1 cellular context compared by ENCODE assay signal in genomic region chr10:31927597-31928530, GRCh38.
TF ChIP-seq lines count a peak whose summit lies in the region.

No MANE protein-coding gene starts in this region.

TF ChIP-seq in K562, 482 proteins besides CTCF, POLR2A, EP300 and RAD21 (continued from another document and continues in another):
- TF ChIP-seq ZNF280B (CRISPR knock-in tag; IDR thresholded peaks at IDR 0.05) (no peak), BMI1 (IDR thresholded peaks at IDR 0.05; ENCODE audit: low read length) (no peak), TAL1 (IDR thresholded peaks at IDR 0.05) (no peak), POLR2G (IDR thresholded peaks at IDR 0.05; ENCODE audit: low read depth, low read length) (no peak), HDAC1 (IDR thresholded peaks at IDR 0.05) (peak in 1 of 2 experiments; percentile 51; a peak in 1 of 4 replicates), ZNF668 (CRISPR knock-in tag; IDR thresholded peaks at IDR 0.05) (no peak), NCOR1 (IDR thresholded peaks at IDR 0.05) (no peak), CHD4 (IDR thresholded peaks at IDR 0.05; ENCODE audit: insufficient read depth, insufficient replicate concordance, low read depth, low read length, poor library complexity, severe bottlenecking) (no peak), HNRNPL (IDR thresholded peaks at IDR 0.05; ENCODE audit: low read depth, low read length) (no peak), ZNF398 (CRISPR knock-in tag; IDR thresholded peaks at IDR 0.05) (no peak), HNRNPLL (IDR thresholded peaks at IDR 0.05; ENCODE audit: low read depth, low read length, poor library complexity, severe bottlenecking) (no peak), GTF2A2 (tag; IDR thresholded peaks at IDR 0.05) (no peak), SMAD2 (IDR thresholded peaks at IDR 0.05; ENCODE audit: low read depth, low read length) (no peak), TEAD4 (IDR thresholded peaks at IDR 0.05; ENCODE audit: low read length) (no peak), TEAD4 (CRISPR knock-in tag; IDR thresholded peaks at IDR 0.05; ENCODE audit: borderline replicate concordance) (0 out of 2 replicates have a peak, but pooled peaks have one; percentile 8), ZBTB17 (CRISPR knock-in tag; IDR thresholded peaks at IDR 0.05) (no peak), MCM5 (IDR thresholded peaks at IDR 0.05; ENCODE audit: low read depth) (no peak), TAF15 (IDR thresholded peaks at IDR 0.05; ENCODE audit: low read depth, low read length) (no peak), ATF3 (IDR thresholded peaks at IDR 0.05) (no peak), ATF3 (CRISPR knock-in tag; conservative IDR thresholded peaks at IDR 0.05) (no peak), KDM4B (IDR thresholded peaks at IDR 0.05; ENCODE audit: borderline replicate concordance in 2 of 2, low read depth in 1 of 2) (no peak), THRB (CRISPR knock-in tag; conservative IDR thresholded peaks at IDR 0.05) (no peak), CREM (IDR thresholded peaks at IDR 0.05; ENCODE audit: low read depth) (peak; percentile 23; the same call in 1 of the 2 replicates), HNRNPH1 (optimal IDR thresholded peaks at IDR 0.05; ENCODE audit: low read depth, low read length) (no peak), DDX20 (tag; IDR thresholded peaks at IDR 0.05; ENCODE audit: low read depth) (no peak), ZNF444 (CRISPR knock-in tag; IDR thresholded peaks at IDR 0.05) (no peak), ETV5 (CRISPR knock-in tag; IDR thresholded peaks at IDR 0.05; ENCODE audit: low read depth) (no peak), MAFK (IDR thresholded peaks at IDR 0.05; ENCODE audit: low read length) (no peak), RBM25 (IDR thresholded peaks at IDR 0.05; ENCODE audit: low read depth, low read length, severe bottlenecking) (no peak), PCBP1 (IDR thresholded peaks at IDR 0.05; ENCODE audit: low read depth, low read length, poor library complexity, severe bottlenecking) (no peak), ZBED1 (IDR thresholded peaks at IDR 0.05) (no peak), MCM2 (IDR thresholded peaks at IDR 0.05; ENCODE audit: low read depth) (no peak), SNRNP70 (optimal IDR thresholded peaks at IDR 0.05; ENCODE audit: low read depth, low read length) (no peak), RFX5 (IDR thresholded peaks at IDR 0.05; ENCODE audit: low read depth, low read length) (no peak), KDM5B (IDR thresholded peaks at IDR 0.05; ENCODE audit: insufficient replicate concordance, low read depth, low read length) (peak; percentile 36), E2F6 (IDR thresholded peaks at IDR 0.05; ENCODE audit: borderline replicate concordance in 1 of 2, extremely low read depth in 1 of 2, insufficient read depth in 1 of 2, insufficient read length in 1 of 2, low read depth in 1 of 2, low read length in 1 of 2, poor library complexity in 1 of 2, severe bottlenecking in 1 of 2) (peak in 1 of 2 experiments; percentile 52), ARID2 (IDR thresholded peaks at IDR 0.05) (no peak), ZBTB34 (CRISPR knock-in tag; IDR thresholded peaks at IDR 0.05) (no peak), HLTF (IDR thresholded peaks at IDR 0.05) (no peak), ETS2 (tag; IDR thresholded peaks at IDR 0.05; ENCODE audit: borderline replicate concordance, poor library complexity, severe bottlenecking) (no peak), ZNF75A (CRISPR knock-in tag; IDR thresholded peaks at IDR 0.05) (no peak), MNT (conservative IDR thresholded peaks at IDR 0.05) (peak; percentile 24 to 57), ZNF311 (CRISPR knock-in tag; IDR thresholded peaks at IDR 0.05) (no peak), SLC30A9 (CRISPR knock-in tag; IDR thresholded peaks at IDR 0.05) (no peak), BCL6 (CRISPR knock-in tag; IDR thresholded peaks at IDR 0.05) (no peak), ZNF507 (tag; conservative IDR thresholded peaks at IDR 0.05) (no peak), ZNF445 (CRISPR knock-in tag; IDR thresholded peaks at IDR 0.05; ENCODE audit: low read depth) (no peak), ZNF609 (CRISPR knock-in tag; IDR thresholded peaks at IDR 0.05; ENCODE audit: borderline replicate concordance) (0 out of 2 replicates have a peak, but pooled peaks have one; percentile 15), MAZ (CRISPR knock-in tag; conservative IDR thresholded peaks at IDR 0.05 in 1 of 2, IDR thresholded peaks at IDR 0.05 in 1 of 2) (no peak), PHB2 (IDR thresholded peaks at IDR 0.05; ENCODE audit: low read depth) (no peak), ZNF551 (CRISPR knock-in tag; IDR thresholded peaks at IDR 0.05) (no peak), ESRRA (IDR thresholded peaks at IDR 0.05; ENCODE audit: borderline replicate concordance, low read depth) (peak; percentile 53; the same call in 1 of the 2 replicates), HDAC8 (tag; IDR thresholded peaks at IDR 0.05) (no peak), ZBTB26 (CRISPR knock-in tag; IDR thresholded peaks at IDR 0.05) (no peak), E2F4 (CRISPR knock-in tag; IDR thresholded peaks at IDR 0.05; ENCODE audit: low read depth) (no peak), GTF2E2 (tag; IDR thresholded peaks at IDR 0.05) (no peak), SAFB2 (IDR thresholded peaks at IDR 0.05; ENCODE audit: borderline replicate concordance, low read depth, low read length, severe bottlenecking) (no peak), TARDBP (IDR thresholded peaks at IDR 0.05) (no peak), HNRNPUL1 (IDR thresholded peaks at IDR 0.05; ENCODE audit: low read length) (no peak)
